18 cellular contexts compared by ENCODE assay signal in genomic region chr15:29749365-29750086, GRCh38.
A peak's percentile ranks its signal among the peaks of the same experiment; 100 is the strongest.
DNase-seq lines count a peak whose midpoint lies in the region; ATAC-seq and TF ChIP-seq lines count a peak whose summit lies in the region.
"Had no signal": no experiment of that assay in that cellular context is flagged by ENCODE, and none has a peak within 500 bp of the region (broad histone marks: within the 10 kb centered on the region; RNA-seq: fewer than 3 reads in every experiment).

No MANE protein-coding gene starts in this region.

- no peak overlapping the region for H3K27ac ChIP-seq in GM23248
- H3K27ac ChIP-seq: left lung, prostate gland, suprapubic skin had no signal

- in situ Hi-C loops in GM23248 (cut with MboI), result loop anchor here (10.0 kb wide), 1 partner anchor 175 kb away; no protein-coding TSS in a partner anchor

- peaks cover 13% of the 10 kb centered on the region; the same call in 1 of the 2 replicates for H3F3A ChIP-seq in GM23248 (ENCODE audit: insufficient read depth)

- intact Hi-C loops in Right ventricle myocardium superior (cut with DNase I), result loop anchor here (5.0 kb wide), 1 partner anchor 178 kb away; no protein-coding TSS in a partner anchor
- intact Hi-C loops in cardiac septum (cut with DNase I), result loop anchor here (2.0 to 5.0 kb wide), 2 partner anchors 58 to 175 kb away; no protein-coding TSS in a partner anchor

- no peak for DNase-seq in Right ventricle myocardium superior
- no peak for DNase-seq in cardiac septum (ENCODE audit: low spot score)
- peak; percentile 19 for DNase-seq in midbrain (lab: John Stamatoyannopoulos, UW)
- DNase-seq in GM23248, result no peak
- no peak for DNase-seq in GM10248 (ENCODE audit: extremely low spot score)
- no peak for DNase-seq in activated CD4-positive, alpha-beta T cell treated with anti-CD3 and anti-CD28 coated beads, Interleukin-2, amount 50 U/mL, for 1 hour
- DNase-seq: activated CD4-positive, CD25-positive, alpha-beta regulatory T cell treated with anti-CD3 and anti-CD28 coated beads, Interleukin-2, amount 50 U/mL, for 72 hours; activated CD8-positive, alpha-beta memory T cell treated with anti-CD3 and anti-CD28 coated beads, Interleukin-2, amount 50 U/mL, for 4 hours; activated naive CD4-positive, alpha-beta T cell treated with Interleukin-2 at 50 U/mL for 16 hours; CD8-positive, alpha-beta T cell; hippocampal formation; left lung; NCI-H2107 had no signal

- no peaks in the 10 kb centered on the region for H4K20me1 ChIP-seq in GM23248 (ENCODE audit: insufficient read depth)

- no peaks in the 10 kb centered on the region for H3K9me2 ChIP-seq in GM23248 (ENCODE audit: insufficient read depth)

- no peaks in the 10 kb centered on the region for H3K27me3 ChIP-seq in GM23248 (replicated peaks; ENCODE audit: insufficient read depth)
- H3K27me3 ChIP-seq: left lung, suprapubic skin had no signal

- H3K4me3 ChIP-seq in GM23248, result no peak overlapping the region
- H3K4me3 ChIP-seq: left lung, prostate gland, suprapubic skin had no signal

- no peaks in the 10 kb centered on the region for H3K9me3 ChIP-seq in GM23248 (ENCODE audit: low read depth)
- H3K9me3 ChIP-seq: left lung, prostate gland, suprapubic skin had no signal

- H3K4me2 ChIP-seq in GM23248 (ENCODE audit: unreplicated experiment), result no peak overlapping the region

- H3K36me3 ChIP-seq in GM23248 (ENCODE audit: low read depth), result peaks cover 5% of the 10 kb centered on the region; the same call in 1 of the 2 replicates
- H3K36me3 ChIP-seq: left lung, prostate gland, suprapubic skin had no signal

- peaks cover 8% of the 10 kb centered on the region for H3K4me1 ChIP-seq in GM23248 (ENCODE audit: insufficient read depth)
- H3K4me1 ChIP-seq: left lung, prostate gland, suprapubic skin had no signal

- CTCF ChIA-PET in GM10248 (lab: Yijun Ruan, JAX), result no interaction called here

- H3K79me2 ChIP-seq in GM23248 (ENCODE audit: insufficient read depth), result peaks cover 52% of the 10 kb centered on the region

- peak; percentile 42 for ATAC-seq in Right ventricle myocardium superior (ENCODE audit: poor library complexity)
- ATAC-seq in esophagus mucosa, result peak; percentile 38
- no peak for ATAC-seq in HG03097 (IDR thresholded peaks at IDR 0.05; ENCODE audit: low FRiP score, unreplicated experiment)
- ATAC-seq: CD8-positive, alpha-beta T cell; HCT116 had no signal

- no peak overlapping the region for H3K9ac ChIP-seq in GM23248

- no peak overlapping the region for H2AFZ ChIP-seq in GM23248

- TF ChIP-seq CTCF in GM10248 (IDR thresholded peaks at IDR 0.05; ENCODE audit: control extremely low read depth, extremely low read depth, low read depth, missing control alignments), result no peak

- POLR2A ChIA-PET in GM10248 (lab: Yijun Ruan, JAX), result no interaction called here

- WGBS in GM23248 (ENCODE audit: low coverage in 1 of 2, low lambda C conversion rate in 2 of 2, missing lambda C conversion rate in 2 of 2), 2 experiments, result 83 to 86% methylated on average over 15 of the region's 15 CpGs
